In genomic region chr18:73850782-73851181, GRCh38 we compare ENCODE assay signal across 21 cellular contexts.
DNase-seq lines count a peak whose midpoint lies in the region; ATAC-seq and TF ChIP-seq lines count a peak whose summit lies in the region.
"Had no signal": no experiment of that assay in that cellular context is flagged by ENCODE, and none has a peak within 500 bp of the region (broad histone marks: within the 10 kb centered on the region; RNA-seq: fewer than 3 reads in every experiment).

No MANE protein-coding gene starts in this region.

- H4K20me1 ChIP-seq in mammary epithelial cell (ENCODE audit: insufficient read depth, low read length) (no peaks in the 10 kb centered on the region), SK-N-SH (ENCODE audit: insufficient read depth) (no peaks in the 10 kb centered on the region)
- H4K20me1 ChIP-seq: BLaER1 treated with 17β-estradiol and CSF1 and Interleukin-3, amounts not matched to agents 10 nM and 100 nM had no signal

- TF ChIP-seq RAD21 in SK-N-SH (IDR thresholded peaks at IDR 0.05; ENCODE audit: low read length): peak; percentile 31

- no peaks in the 10 kb centered on the region for H3K36me3 ChIP-seq in mammary epithelial cell (ENCODE audit: insufficient read depth, low read length)
- no peaks in the 10 kb centered on the region for H3K36me3 ChIP-seq in SK-N-SH (replicated peaks in 1 of 2; ENCODE audit: control insufficient read depth in 1 of 2, insufficient read depth in 2 of 2, low read length in 1 of 2)
- no peaks in the 10 kb centered on the region for H3K36me3 ChIP-seq in Caco-2 (ENCODE audit: control insufficient read depth, insufficient read depth, low read length)
- H3K36me3 ChIP-seq: BE2C; BLaER1 treated with 17β-estradiol and CSF1 and Interleukin-3, amounts not matched to agents 10 nM and 100 nM; HAP-1 had no signal

- H3K27me3 ChIP-seq in mammary epithelial cell (ENCODE audit: insufficient read depth, low read length) (no peaks in the 10 kb centered on the region), SK-N-SH (ENCODE audit: insufficient read depth) (peaks cover 31% of the 10 kb centered on the region), Caco-2 (replicated peaks; ENCODE audit: control insufficient read depth, insufficient read depth, low read length) (no peaks in the 10 kb centered on the region), dorsolateral prefrontal cortex (no peaks in the 10 kb centered on the region)
- H3K27me3 ChIP-seq: BE2C; BLaER1 treated with 17β-estradiol and CSF1 and Interleukin-3, amounts not matched to agents 10 nM and 100 nM had no signal

- in situ Hi-C loops in mammary epithelial cell (cut with MboI; ENCODE audit: low sequenced_read_pairs in 2 of 2): no loop called here

- peaks cover 5% of the 10 kb centered on the region for H3K4me1 ChIP-seq in mammary epithelial cell (ENCODE audit: insufficient read depth, low read length)
- H3K4me1 ChIP-seq in SK-N-SH (ENCODE audit: control insufficient read depth in 1 of 2, insufficient read depth in 2 of 2, low read depth in 1 of 2, low read length in 1 of 2): no peaks in the 10 kb centered on the region
- no peaks in the 10 kb centered on the region for H3K4me1 ChIP-seq in Caco-2
- H3K4me1 ChIP-seq: BE2C, HAP-1 had no signal

- no peaks in the 10 kb centered on the region for H3F3A ChIP-seq in SK-N-SH (replicated peaks; ENCODE audit: insufficient read depth)

- no peaks in the 10 kb centered on the region for H3K79me2 ChIP-seq in mammary epithelial cell (ENCODE audit: insufficient read depth, low read length)
- no peaks in the 10 kb centered on the region for H3K79me2 ChIP-seq in SK-N-SH (ENCODE audit: insufficient read depth)

- BruUV-seq in MCF 10A (replicated peaks; lab: Mats Ljungman, UMichigan) (no TSS peak), mammary epithelial cell (replicated peaks; lab: Mats Ljungman, UMichigan) (no TSS peak), Caco-2 (replicated peaks; lab: Mats Ljungman, UMichigan) (no TSS peak)

- DNase-seq in MCF 10A (ENCODE audit: unreplicated experiment) (no peak), mammary epithelial cell (no peak), Daoy (ENCODE audit: low read depth) (peak; percentile 21), OCI-M1 (lab: John Stamatoyannopoulos, UW) (peak; percentile 16), SK-N-SH (no peak), Caco-2 (no peak), dorsolateral prefrontal cortex (no peak)
- DNase-seq: AML-193; BE2C; CD4-positive, alpha-beta memory T cell; COR-L47; DMS 273 treated with DMSO at 0.1 percent for 48 hours; DMS79; GF-D8; GOT3; HFFc6 had no signal

- H3K9me3 ChIP-seq in mammary epithelial cell (replicated peaks; ENCODE audit: insufficient read depth, low read length) (no peaks in the 10 kb centered on the region), SK-N-SH (no peaks in the 10 kb centered on the region), Caco-2 (no peaks in the 10 kb centered on the region)
- H3K9me3 ChIP-seq: BE2C; BLaER1 treated with 17β-estradiol and CSF1 and Interleukin-3, amounts not matched to agents 10 nM and 100 nM; HAP-1 had no signal

- TF ChIP-seq EP300 in SK-N-SH (IDR thresholded peaks at IDR 0.05; ENCODE audit: borderline replicate concordance in 1 of 2, low read depth in 1 of 2, low read length in 1 of 2): no peak

- intact Hi-C loops in MCF 10A (cut with micrococcal nuclease): no loop called here
- intact Hi-C loops in mammary epithelial cell (cut with micrococcal nuclease): no loop called here
- intact Hi-C loops in Caco-2 (cut with micrococcal nuclease; ENCODE audit: unreplicated experiment): no loop called here
- intact Hi-C loops in dorsolateral prefrontal cortex (cut with DNase I): no loop called here

- H3K9me3 Mint-ChIP-seq in MCF 10A (ENCODE audit: unreplicated experiment): no peaks in the 10 kb centered on the region
- H3K9me3 Mint-ChIP-seq in Caco-2 (ENCODE audit: unreplicated experiment): no peaks in the 10 kb centered on the region
- H3K9me3 Mint-ChIP-seq: CD4-positive, alpha-beta memory T cell; HFFc6 had no signal

- H3K4me2 ChIP-seq in mammary epithelial cell (ENCODE audit: insufficient read depth, low read depth, low read length) (no peak overlapping the region), SK-N-SH (no peak overlapping the region)
- H3K4me2 ChIP-seq: BLaER1 treated with 17β-estradiol and CSF1 and Interleukin-3, amounts not matched to agents 10 nM and 100 nM had no signal

- POLR2A ChIA-PET in MCF 10A (lab: Yijun Ruan, JAX) (interaction anchor here (0.7 kb wide), 1 partner anchor 16 kb away, joined by 3 read pairs; no protein-coding TSS in a partner anchor), SK-N-SH (lab: Yijun Ruan, JAX) (no interaction called here), Caco-2 (lab: Charles Lee) (no interaction called here)

- CTCF ChIA-PET in MCF 10A (lab: Yijun Ruan, JAX) (interaction anchor here (0.5 to 1.7 kb wide), 3 partner anchors 10 to 1092 kb away, joined by 3 to 7 read pairs (median 3); no protein-coding TSS in a partner anchor), mammary epithelial cell (lab: Charles Lee; ENCODE audit: low non-redundant PET) (no interaction called here), SK-N-SH (lab: Yijun Ruan, JAX) (interaction anchor here (1.2 to 10.4 kb wide), 4 partner anchors 8 to 1089 kb away, joined by 4 to 73 read pairs (median 8); no protein-coding TSS in a partner anchor), Caco-2 (lab: Charles Lee) (no interaction called here)

- WGBS in mammary epithelial cell (ENCODE audit: low coverage, missing lambda C conversion rate): 86% methylated on average over 5 of the region's 5 CpGs
- WGBS in SK-N-SH (ENCODE audit: low lambda C conversion rate): 10% methylated on average over 5 of the region's 5 CpGs

- H3K4me3 ChIP-seq in mammary epithelial cell (replicated peaks in 1 of 3; ENCODE audit: insufficient read depth in 1 of 3, low read depth in 2 of 3, low read length in 3 of 3): no peak overlapping the region
- no peak overlapping the region for H3K4me3 ChIP-seq in SK-N-SH (ENCODE audit: low read depth in 2 of 2, low read length in 1 of 2)
- H3K4me3 ChIP-seq in Caco-2 (ENCODE audit: low read depth, low read length): no peak overlapping the region
- no peak overlapping the region for H3K4me3 ChIP-seq in dorsolateral prefrontal cortex
- H3K4me3 ChIP-seq: BLaER1 treated with 17β-estradiol and CSF1 and Interleukin-3, amounts not matched to agents 10 nM and 100 nM; HAP-1 had no signal

- ATAC-seq in GM21381 (IDR thresholded peaks at IDR 0.05; ENCODE audit: unreplicated experiment): no peak

- no peak overlapping the region for H3K9ac ChIP-seq in mammary epithelial cell (ENCODE audit: insufficient read depth, low read length)
- H3K9ac ChIP-seq in SK-N-SH: no peak overlapping the region
- H3K9ac ChIP-seq: BLaER1 treated with 17β-estradiol and CSF1 and Interleukin-3, amounts not matched to agents 10 nM and 100 nM had no signal

- no peak overlapping the region for H2AFZ ChIP-seq in mammary epithelial cell (ENCODE audit: low read depth, low read length)
- H2AFZ ChIP-seq in SK-N-SH (ENCODE audit: low read depth): no peak overlapping the region

- H3K36me3 Mint-ChIP-seq in MCF 10A (ENCODE audit: insufficient read depth, unreplicated experiment) (peaks cover 4% of the 10 kb centered on the region), Caco-2 (ENCODE audit: insufficient read depth, unreplicated experiment) (no peaks in the 10 kb centered on the region)
- H3K36me3 Mint-ChIP-seq: CD14-positive monocyte; CD4-positive, alpha-beta memory T cell had no signal

- H3K27ac ChIP-seq in mammary epithelial cell (ENCODE audit: insufficient read depth, low read depth, low read length): no peak overlapping the region
- H3K27ac ChIP-seq in SK-N-SH (ENCODE audit: low read depth in 2 of 2, low read length in 1 of 2): no peak overlapping the region
- no peak overlapping the region for H3K27ac ChIP-seq in dorsolateral prefrontal cortex
- H3K27ac ChIP-seq: 22Rv1; BLaER1 treated with 17β-estradiol and CSF1 and Interleukin-3, amounts not matched to agents 10 nM and 100 nM had no signal

- no peak overlapping the region for H3K4me3 Mint-ChIP-seq in MCF 10A (ENCODE audit: unreplicated experiment)
- no peak overlapping the region for H3K4me3 Mint-ChIP-seq in Caco-2 (ENCODE audit: unreplicated experiment)
- H3K4me3 Mint-ChIP-seq: CD14-positive monocyte; CD4-positive, alpha-beta memory T cell; HFFc6 had no signal

- H3K27me3 Mint-ChIP-seq in MCF 10A (ENCODE audit: insufficient read depth, unreplicated experiment) (no peaks in the 10 kb centered on the region), Caco-2 (ENCODE audit: insufficient read depth, unreplicated experiment) (no peaks in the 10 kb centered on the region)
- H3K27me3 Mint-ChIP-seq: CD4-positive, alpha-beta memory T cell had no signal

- TF ChIP-seq CTCF in MCF 10A (IDR thresholded peaks at IDR 0.05; ENCODE audit: unreplicated experiment) (no peak), mammary epithelial cell (conservative IDR thresholded peaks at IDR 0.05 in 1 of 2, IDR thresholded peaks at IDR 0.05 in 1 of 2; ENCODE audit: extremely low read depth in 1 of 2, insufficient read depth in 1 of 2, low read depth in 1 of 2, low read length in 2 of 2) (no peak), SK-N-SH (IDR thresholded peaks at IDR 0.05) (peak; percentile 50), Caco-2 (IDR thresholded peaks at IDR 0.05; ENCODE audit: insufficient read depth in 1 of 2, low read depth in 1 of 2, low read length in 1 of 2, severe bottlenecking in 1 of 2, unreplicated experiment in 1 of 2) (no peak), dorsolateral prefrontal cortex (IDR thresholded peaks at IDR 0.05 in 54 of 56, conservative IDR thresholded peaks at IDR 0.05 in 2 of 56; ENCODE audit: low read depth in 1 of 56, partially characterized antibody in 56 of 56) (no peak)

- no peaks in the 10 kb centered on the region for H3K9me2 ChIP-seq in SK-N-SH

- H3K27ac Mint-ChIP-seq in MCF 10A (ENCODE audit: low read depth, unreplicated experiment) (peak overlapping the region; percentile 33), Caco-2 (ENCODE audit: unreplicated experiment) (no peak overlapping the region)
- H3K27ac Mint-ChIP-seq: CD14-positive monocyte; CD4-positive, alpha-beta memory T cell; HFFc6 had no signal

- dilution Hi-C loops in mammary epithelial cell (cut with HindIII; ENCODE audit: low sequenced_read_pairs): no loop called here

- H3K4me1 Mint-ChIP-seq in MCF 10A (ENCODE audit: insufficient read depth, unreplicated experiment): peaks cover 17% of the 10 kb centered on the region
- no peaks in the 10 kb centered on the region for H3K4me1 Mint-ChIP-seq in Caco-2 (ENCODE audit: low read depth, unreplicated experiment)
- H3K4me1 Mint-ChIP-seq: CD14-positive monocyte; CD4-positive, alpha-beta memory T cell had no signal

TF ChIP-seq in SK-N-SH, 30 proteins besides CTCF, POLR2A, EP300 and RAD21 (continues in another document):
- TF ChIP-seq EZH2phosphoT487 (IDR thresholded peaks at IDR 0.05; ENCODE audit: borderline replicate concordance, low read depth) (no peak), SMC3 (IDR thresholded peaks at IDR 0.05; ENCODE audit: low read depth, low read length) (peak; percentile 19; the same call in 1 of the 2 replicates)

Comparison
In these comparisons a context has a peak if more than half of its experiments do, and no peak if none do; other contexts are left out.
1. CTCF ChIA-PET loops: an anchor here in MCF 10A (0.5 to 1.7 kb wide) and SK-N-SH (1.2 to 10.4 kb wide); none called in mammary epithelial cell and Caco-2.
2. DNase-seq: peak in Daoy (single experiment) and OCI-M1 (single experiment); none in MCF 10A (single experiment), mammary epithelial cell (single experiment), SK-N-SH (single experiment), Caco-2 (0 of 2) and dorsolateral prefrontal cortex (0 of 10).